Comparison of ENCODE assay signal across 24 cellular contexts in genomic region chr6:106704327-106704726, GRCh38.
"Had no signal": no experiment of that assay in that cellular context is flagged by ENCODE, and none has a peak within 500 bp of the region (broad histone marks: within the 10 kb centered on the region; RNA-seq: fewer than 3 reads in every experiment).

No MANE protein-coding gene starts in this region.

- ATAC-seq: activated CD8-positive, alpha-beta memory T cell treated with anti-CD3 and anti-CD28 coated beads, Interleukin-2, amount 10 ng/mL, durations not matched to agents 7 days and 5 days; WTC11 had no signal

- H3K4me3 ChIP-seq: PC-9 had no signal

- H3K27ac ChIP-seq: PC-9 had no signal

- DNase-seq: activated CD4-positive, alpha-beta T cell treated with anti-CD3 and anti-CD28 coated beads for 1 hour; activated CD4-positive, alpha-beta T cell treated with anti-CD3 and anti-CD28 coated beads, Interleukin-2, amount 10 ng/mL, durations not matched to agents 24 days and 14 days; activated CD4-positive, alpha-beta T cell treated with anti-CD3 and anti-CD28 coated beads, Interleukin-2, amount 50 U/mL, for 48 hours; activated CD8-positive, alpha-beta memory T cell treated with anti-CD3 and anti-CD28 coated beads, Interleukin-2, amount 10 ng/mL, durations not matched to agents 7 days and 5 days; activated gamma-delta T cell; activated naive CD4-positive, alpha-beta T cell treated with anti-CD3 and anti-CD28 coated beads for 36 hours; activated T-cell treated with anti-CD3 and anti-CD28 coated beads, Interleukin-2, amount 50 U/mL, for 24 hours; amygdala; MM.1S; NCI-H1105; NCI-H1436; NCI-H187; NCI-H2081; NCI-H510A treated with DMSO at 0.1 percent for 48 hours; NCI-H69; PC-9; SK-N-SH; SW 1271 had no signal

- H3K9me3 ChIP-seq: SK-N-SH had no signal

- H3K36me3 Mint-ChIP-seq: activated CD8-positive, alpha-beta memory T cell treated with anti-CD3 and anti-CD28 coated beads, Interleukin-2, amount 10 ng/mL, durations not matched to agents 7 days and 5 days; brain had no signal

- H2AFZ ChIP-seq: PC-9 had no signal

- H3K4me1 Mint-ChIP-seq: activated CD4-positive, alpha-beta T cell treated with anti-CD3 and anti-CD28 coated beads, Interleukin-2, amount 10 ng/mL, durations not matched to agents 24 days and 14 days; activated CD8-positive, alpha-beta memory T cell treated with anti-CD3 and anti-CD28 coated beads, Interleukin-2, amount 10 ng/mL, durations not matched to agents 7 days and 5 days; brain; central memory CD8-positive, alpha-beta T cell had no signal

- H3K9ac ChIP-seq: SK-N-SH had no signal

- H3K9me3 Mint-ChIP-seq: central memory CD8-positive, alpha-beta T cell had no signal

- H3K4me2 ChIP-seq: PC-9, SK-N-SH had no signal

- FAIRE-seq: astrocyte had no signal

- H3K4me3 Mint-ChIP-seq: activated CD4-positive, alpha-beta T cell treated with anti-CD3 and anti-CD28 coated beads, Interleukin-2, amount 10 ng/mL, durations not matched to agents 24 days and 14 days; activated CD8-positive, alpha-beta memory T cell treated with anti-CD3 and anti-CD28 coated beads, Interleukin-2, amount 10 ng/mL, durations not matched to agents 7 days and 5 days; activated naive CD4-positive, alpha-beta T cell treated with anti-CD3 and anti-CD28 coated beads for 36 hours; activated naive CD8-positive, alpha-beta T cell; activated T-cell treated with anti-CD3 and anti-CD28 coated beads, Interleukin-2, amount 50 U/mL, for 24 hours; activated T-helper 1 cell treated with anti-CD3 and anti-CD28 coated beads, Interleukin-12 subunit alpha, Interleukin-12 subunit beta, Interleukin-2, Interleukin-4 antibody, amounts not matched to agents 30 ng/mL and 10 ng/mL and 1 ng/mL, durations not matched to agents 14 hours and 24 hours and 36 hours; brain; central memory CD8-positive, alpha-beta T cell; WTC11 had no signal

- H3K9me2 ChIP-seq: SK-N-SH had no signal

- H3K27ac Mint-ChIP-seq: activated CD4-positive, alpha-beta T cell treated with anti-CD3 and anti-CD28 coated beads, Interleukin-2, amount 10 ng/mL, durations not matched to agents 24 days and 14 days; activated CD8-positive, alpha-beta memory T cell treated with anti-CD3 and anti-CD28 coated beads, Interleukin-2, amount 10 ng/mL, durations not matched to agents 7 days and 5 days; activated naive CD4-positive, alpha-beta T cell treated with anti-CD3 and anti-CD28 coated beads for 36 hours; activated naive CD8-positive, alpha-beta T cell; activated T-cell treated with anti-CD3 and anti-CD28 coated beads, Interleukin-2, amount 50 U/mL, for 24 hours; activated T-helper 1 cell treated with anti-CD3 and anti-CD28 coated beads, Interleukin-12 subunit alpha, Interleukin-12 subunit beta, Interleukin-2, Interleukin-4 antibody, amounts not matched to agents 30 ng/mL and 10 ng/mL and 1 ng/mL, durations not matched to agents 14 hours and 24 hours and 36 hours; brain; WTC11 had no signal
